ENCODE assay signal across 24 cellular contexts in genomic region chr2:170566138-170566537, GRCh38.
"Had no signal": no experiment of that assay in that cellular context is flagged by ENCODE, and none has a peak within 500 bp of the region (broad histone marks: within the 10 kb centered on the region; RNA-seq: fewer than 3 reads in every experiment).

No MANE protein-coding gene starts in this region.

- DNase-seq: hypothalamus; immature natural killer cell; kidney; left colon; left lung; lower lobe of right lung; mammary epithelial cell; mesenchymal stem cell; naive thymus-derived CD8-positive, alpha-beta T cell; nucleus accumbens; stimulated activated CD4-positive, alpha-beta T cell treated with anti-CD3 and anti-CD28 coated beads, Interleukin-1b, Interleukin-23, amount 100 ng/mL, for 48 hours; stimulated activated CD4-positive, alpha-beta T cell treated with anti-CD3 and anti-CD28 coated beads, Interleukin-2, amount 100 ng/mL, for 48 hours; stimulated activated CD4-positive, alpha-beta T cell treated with anti-CD3 and anti-CD28 coated beads, Interleukin-4, amount 100 ng/mL, for 4 hours; stimulated activated CD8-positive, alpha-beta memory T cell treated with anti-CD3 and anti-CD28 coated beads, Interleukin-4, amount 100 ng/mL, for 48 hours; stimulated activated naive CD4-positive, alpha-beta T cell treated with Interleukin-2 at 50 U/mL for 16 hours; stimulated activated naive CD8-positive, alpha-beta T cell treated with anti-CD3 and anti-CD28 coated beads, Interleukin-15, amount 100 ng/mL, for 72 hours; substantia nigra; uterus had no signal

- ATAC-seq: left colon; left lung; lower lobe of right lung; naive thymus-derived CD8-positive, alpha-beta T cell; sciatic nerve; stimulated activated memory B cell treated with anti-CD40 and anti-IgM and Interleukin-4, amounts not matched to agents 10 μg/mL and 1 μg/mL and 100 μg/mL, for 72 hours; stimulated activated naive CD8-positive, alpha-beta T cell treated with anti-CD3 and anti-CD28 coated beads, Interleukin-15, amount 100 ng/mL, for 72 hours had no signal

- H3K36me3 ChIP-seq: left lung, lower lobe of right lung, right atrium auricular region, tibial nerve, uterus had no signal

- H3K4me2 ChIP-seq: smooth muscle cell had no signal

- H3K9me3 ChIP-seq: left lung, lower lobe of right lung, right atrium auricular region, tibial nerve, uterus had no signal

- H3K4me3 ChIP-seq: left lung, lower lobe of right lung, right atrium auricular region, smooth muscle cell, tibial nerve, uterus had no signal

- H3K27ac ChIP-seq: left lung, lower lobe of right lung, right atrium auricular region, tibial nerve, uterus had no signal

- H3K27me3 ChIP-seq: right atrium auricular region, tibial nerve, uterus had no signal

- FAIRE-seq: islet of Langerhans, kidney had no signal

- H3K4me1 ChIP-seq: left lung, lower lobe of right lung, right atrium auricular region, tibial nerve, uterus had no signal
